8 cellular contexts compared by ENCODE assay signal in the genomic region with DNA sequence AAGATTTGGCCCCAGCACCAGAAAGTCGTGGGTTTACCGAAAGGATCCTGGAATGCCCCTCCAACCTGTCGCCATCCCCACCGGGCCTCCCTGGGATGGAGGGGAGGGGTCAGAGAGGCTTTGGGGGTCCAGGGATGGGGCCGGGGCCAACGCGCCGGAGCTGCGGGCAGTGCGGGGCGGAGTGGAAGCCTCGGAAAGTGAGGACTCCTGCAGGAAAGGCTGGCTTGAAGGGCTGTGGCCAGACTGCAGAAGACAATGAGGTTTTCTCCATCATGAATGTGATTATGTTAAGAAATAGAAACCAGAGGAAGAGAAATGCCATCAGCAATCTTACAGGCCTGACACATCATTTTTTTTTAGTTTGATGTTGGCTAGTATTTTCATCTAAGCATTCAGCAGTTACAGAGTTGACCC. TPM values are rescaled to one million over a fixed set of nuclear protein-coding genes. Genes with fewer than 3 reads are reported as not detected.
DNase-seq lines count a peak whose midpoint lies in the region; ATAC-seq, FAIRE-seq and TF ChIP-seq lines count a peak whose summit lies in the region.

No MANE protein-coding gene starts in this region.

- in situ Hi-C loops in astrocyte of the cerebellum (cut with HindIII; ENCODE audit: low sequenced_read_pairs), result no loop called here

- peak; percentile 32 for ATAC-seq in HG03045 (IDR thresholded peaks at IDR 0.05; ENCODE audit: unreplicated experiment)
- no peak for ATAC-seq in HG02981 (IDR thresholded peaks at IDR 0.05; ENCODE audit: unreplicated experiment)

- no peak for TF ChIP-seq CTCF in astrocyte of the cerebellum (IDR thresholded peaks at IDR 0.05; ENCODE audit: low read depth, low read length, missing control alignments)

- H3K4me3 ChIP-seq in astrocyte of the cerebellum (ENCODE audit: low read depth, low read length), result peak overlapping the region; percentile 96

- FAIRE-seq in GM18507 (lab: Jason Lieb, UNC), result peak; percentile 36

- DNase-seq in AG20443 (ENCODE audit: low spot score), result peak; percentile 60
- DNase-seq in GM18507 (ENCODE audit: extremely low spot score, insufficient read length, low read depth), result no peak
- DNase-seq in OCI-M1 (lab: John Stamatoyannopoulos, UW), result peak; percentile 51
- no peak for DNase-seq in astrocyte of the cerebellum (ENCODE audit: low read depth)
- peak in 28 of 51 donors; percentile 8 to 81 (median 33) for DNase-seq in hypothalamus (lab: John Stamatoyannopoulos, UW)
- DNase-seq in renal cortical epithelial cell (ENCODE audit: low read depth), result peak; percentile 42

RNA-seq across cellular contexts. Expression of a gene that starts 0.7 kb away (rescaled TPM):
- 21.2 and 43.9 TPM in 2 replicates for total RNA-seq in renal cortical epithelial cell

Comparison
In these comparisons a context has a peak if more than half of its experiments do, and no peak if none do; other contexts are left out.
1. DNase-seq: peak in AG20443 (single experiment), OCI-M1 (single experiment), hypothalamus (28 of 51) and renal cortical epithelial cell (single experiment); none in GM18507 (single experiment) and astrocyte of the cerebellum (single experiment).